Comparison of ENCODE assay signal across 8 cellular contexts in genomic region chr1:6234502-6235295, GRCh38. TPM values are rescaled to one million over a fixed set of nuclear protein-coding genes. Genes with fewer than 3 reads are reported as not detected.
DNase-seq lines count a peak whose midpoint lies in the region; ATAC-seq and TF ChIP-seq lines count a peak whose summit lies in the region.

No MANE protein-coding gene starts in this region.

- H3K9me3 ChIP-seq in OCI-LY3 (ENCODE audit: insufficient read depth, low read length), result no peaks in the 10 kb centered on the region
- H3K9me3 ChIP-seq in effector memory CD4-positive, alpha-beta T cell (ENCODE audit: control insufficient read depth, low read length), result no peaks in the 10 kb centered on the region

- no peak overlapping the region for H2AFZ ChIP-seq in OCI-LY3 (ENCODE audit: low read depth, low read length)

- H3K27ac Mint-ChIP-seq in neural crest cell (ENCODE audit: unreplicated experiment), result peak overlapping the region; percentile 89

- peak; percentile 55 for DNase-seq in GM03348 (ENCODE audit: low spot score)
- no peak for DNase-seq in effector memory CD4-positive, alpha-beta T cell
- no peak for DNase-seq in neural crest cell (ENCODE audit: low read depth, low spot score)
- DNase-seq in HEK293T (ENCODE audit: extremely low spot score), result no peak
- DNase-seq in SHP77 (lab: John Stamatoyannopoulos, UW), result no peak
- no peak for DNase-seq in HK-2 (ENCODE audit: unreplicated experiment)

- H3K36me3 ChIP-seq in OCI-LY3 (replicated peaks; ENCODE audit: low read depth, low read length), result peaks cover 9% of the 10 kb centered on the region
- H3K36me3 ChIP-seq in effector memory CD4-positive, alpha-beta T cell (ENCODE audit: control insufficient read depth, insufficient read depth, low read length), result peaks cover 11% of the 10 kb centered on the region

- no peak for TF ChIP-seq CTCF in OCI-LY3 (IDR thresholded peaks at IDR 0.05; ENCODE audit: low read depth, low read length)
- TF ChIP-seq CTCF in neural crest cell (conservative IDR thresholded peaks at IDR 0.05), result no peak

- H3K9me3 Mint-ChIP-seq in neural crest cell, result no peaks in the 10 kb centered on the region

- no peaks in the 10 kb centered on the region for H4K20me1 ChIP-seq in OCI-LY3 (ENCODE audit: insufficient read depth, low read length)

- peak overlapping the region; percentile 100 for H3K4me3 ChIP-seq in OCI-LY3 (ENCODE audit: low read length)
- H3K4me3 ChIP-seq in effector memory CD4-positive, alpha-beta T cell (ENCODE audit: insufficient read depth, low read depth, low read length, poor library complexity, severe bottlenecking), result peak overlapping the region; percentile 67

- H3K4me1 ChIP-seq in OCI-LY3 (ENCODE audit: low read length), result peaks cover 8% of the 10 kb centered on the region
- peaks cover 5% of the 10 kb centered on the region for H3K4me1 ChIP-seq in effector memory CD4-positive, alpha-beta T cell (ENCODE audit: control insufficient read depth, insufficient read depth, low read length, poor library complexity, severe bottlenecking)

- peaks cover 29% of the 10 kb centered on the region for H3K79me2 ChIP-seq in OCI-LY3 (ENCODE audit: low read length)

- CTCF ChIA-PET in HEK293T (lab: Yijun Ruan, JAX), result interaction anchor here (1.1 kb wide), 1 partner anchor 30 kb away, joined by 5 read pairs; no protein-coding TSS in a partner anchor

- peaks cover 9% of the 10 kb centered on the region for H3K36me3 Mint-ChIP-seq in neural crest cell (ENCODE audit: low read depth)

- peak overlapping the region; percentile 100 for H3K4me2 ChIP-seq in OCI-LY3 (ENCODE audit: low read length)

- H3K27ac ChIP-seq in OCI-LY3 (ENCODE audit: low read length), result peak overlapping the region; percentile 11; the same call in 1 of the 2 replicates
- peak overlapping the region; percentile 25 for H3K27ac ChIP-seq in effector memory CD4-positive, alpha-beta T cell (ENCODE audit: insufficient read depth, low read length, poor library complexity, severe bottlenecking)

- peaks cover 2% of the 10 kb centered on the region for H3K27me3 Mint-ChIP-seq in neural crest cell (ENCODE audit: low read depth)

- peak overlapping the region; percentile 94 for H3K4me3 Mint-ChIP-seq in neural crest cell

- POLR2A ChIA-PET in HEK293T (lab: Yijun Ruan, JAX), result interaction anchor here (0.8 to 2.6 kb wide), 10 partner anchors 9 to 88 kb away, joined by 3 to 39 read pairs (median 3); partner anchors contain the start of genes HES3 and RNF207

- no peak for ATAC-seq in HG03025 (IDR thresholded peaks at IDR 0.05; ENCODE audit: low FRiP score, unreplicated experiment)

- peak overlapping the region; percentile 91 for H3K9ac ChIP-seq in OCI-LY3 (ENCODE audit: low read length)

- no peaks in the 10 kb centered on the region for H3K27me3 ChIP-seq in OCI-LY3 (ENCODE audit: low read depth, low read length)
- H3K27me3 ChIP-seq in effector memory CD4-positive, alpha-beta T cell (replicated peaks; ENCODE audit: control insufficient read depth, insufficient read depth, low read length, poor library complexity, severe bottlenecking), result no peaks in the 10 kb centered on the region

- H3K4me1 Mint-ChIP-seq in neural crest cell, result peaks cover 39% of the 10 kb centered on the region

TF ChIP-seq in HEK293T, 16 proteins besides CTCF, POLR2A, EP300 and RAD21:
- TF ChIP-seq CTBP1 (IDR thresholded peaks at IDR 0.05; ENCODE audit: borderline replicate concordance) (no peak), NFRKB (IDR thresholded peaks at IDR 0.05) (no peak), SUZ12 (IDR thresholded peaks at IDR 0.05) (no peak), PKNOX1 (IDR thresholded peaks at IDR 0.05) (no peak), FOXA1 (IDR thresholded peaks at IDR 0.05) (no peak), FOXM1 (IDR thresholded peaks at IDR 0.05; ENCODE audit: borderline replicate concordance) (no peak), ARNT (IDR thresholded peaks at IDR 0.05) (no peak)

RNA-seq across cellular contexts. Expression of gene ICMT, which starts 1.1 kb away (rescaled TPM):
- 85.4 and 92.8 TPM in 2 replicates for total RNA-seq in neural crest cell

RNA-seq across cellular contexts. Expression of gene HES3, which starts 9.3 kb away (rescaled TPM):
- 23.6 and 25.2 TPM in 2 replicates for total RNA-seq in neural crest cell

RNA-seq across cellular contexts. Expression of gene GPR153, which starts 26.2 kb away (rescaled TPM):
- 28.1 and 28.7 TPM in 2 replicates for total RNA-seq in neural crest cell

RNA-seq across cellular contexts. Expression of gene RNF207, which starts 28.8 kb away (rescaled TPM):
- total RNA-seq in neural crest cell, result 3.8 and 4.9 TPM in 2 replicates

RNA-seq across cellular contexts. Expression of gene RPL22, which starts 35.3 kb away (rescaled TPM):
- total RNA-seq in neural crest cell, result 479 and 516 TPM in 2 replicates
